Comparison of ENCODE assay signal across 29 cellular contexts in genomic region chr9:96321515-96321914, GRCh38. TPM values are rescaled to one million over a fixed set of nuclear protein-coding genes. Genes with fewer than 3 reads are reported as not detected.
"Had no signal": no experiment of that assay in that cellular context is flagged by ENCODE, and none has a peak within 500 bp of the region (broad histone marks: within the 10 kb centered on the region; RNA-seq: fewer than 3 reads in every experiment).

No MANE protein-coding gene starts in this region.

- H3K9me3 ChIP-seq: gastrocnemius medialis, left lung, ovary, psoas muscle, sigmoid colon, stomach, tibial artery had no signal

- H3K27ac ChIP-seq: gastrocnemius medialis, left lung, ovary, psoas muscle, sigmoid colon, stomach, tibial artery had no signal

- H3K4me3 Mint-ChIP-seq: effector memory CD8-positive, alpha-beta T cell; naive thymus-derived CD4-positive, alpha-beta T cell; nephron; stimulated activated effector memory CD8-positive, alpha-beta T cell treated with anti-CD3 and anti-CD28 coated beads, Interleukin-12 subunit alpha, Interleukin-12 subunit beta, amount 100 ng/mL, for 72 hours; type B pancreatic cell had no signal

- H3K36me3 ChIP-seq: gastrocnemius medialis, ovary had no signal

- H3K4me1 ChIP-seq: gastrocnemius medialis, left lung, psoas muscle, stomach, tibial artery had no signal

- DNase-seq: cortex of kidney; effector memory CD8-positive, alpha-beta T cell; gastrocnemius medialis; head of caudate nucleus; left cardiac atrium; left lung; mesenchymal stem cell; midbrain; naive thymus-derived CD4-positive, alpha-beta T cell; occipital lobe; ovary; posterior cingulate gyrus; psoas muscle; right cardiac atrium; sigmoid colon; stimulated activated CD4-positive, alpha-beta T cell treated with anti-CD3 and anti-CD28 coated beads, Interleukin-2, amount 100 ng/mL, for 24 hours; stimulated activated CD4-positive, alpha-beta T cell treated with anti-CD3 and anti-CD28 coated beads, Interleukin-4, amount 100 ng/mL, for 24 hours; stimulated activated naive CD4-positive, alpha-beta T cell treated with Interleukin-2 at 50 U/mL for 16 hours; stomach; tibial artery had no signal

- H3K4me3 ChIP-seq: gastrocnemius medialis, left lung, ovary, psoas muscle, sigmoid colon, stomach, tibial artery had no signal

- H3K27me3 Mint-ChIP-seq: effector memory CD8-positive, alpha-beta T cell; type B pancreatic cell had no signal

- H3K27me3 ChIP-seq: gastrocnemius medialis, left lung, ovary, sigmoid colon, stomach, tibial artery had no signal

- ATAC-seq: effector memory CD8-positive, alpha-beta T cell; gastrocnemius medialis; left cardiac atrium; left lung; naive thymus-derived CD4-positive, alpha-beta T cell; psoas muscle; right cardiac atrium; stimulated activated effector memory CD8-positive, alpha-beta T cell treated with anti-CD3 and anti-CD28 coated beads, Interleukin-12 subunit alpha, Interleukin-12 subunit beta, amount 100 ng/mL, for 72 hours had no signal

- H3K27ac Mint-ChIP-seq: effector memory CD8-positive, alpha-beta T cell; naive thymus-derived CD4-positive, alpha-beta T cell; nephron; stimulated activated effector memory CD8-positive, alpha-beta T cell treated with anti-CD3 and anti-CD28 coated beads, Interleukin-12 subunit alpha, Interleukin-12 subunit beta, amount 100 ng/mL, for 72 hours; type B pancreatic cell had no signal

- H3K9me3 Mint-ChIP-seq: effector memory CD8-positive, alpha-beta T cell; naive thymus-derived CD4-positive, alpha-beta T cell; nephron; stimulated activated effector memory CD8-positive, alpha-beta T cell treated with anti-CD3 and anti-CD28 coated beads, Interleukin-12 subunit alpha, Interleukin-12 subunit beta, amount 100 ng/mL, for 72 hours; type B pancreatic cell had no signal

RNA-seq across cellular contexts. Expression of gene HSD17B3, which starts 19.5 kb away (rescaled TPM):
- total RNA-seq: dermis microvascular lymphatic vessel endothelial cell, fibroblast of villous mesenchyme, gastrocnemius medialis, glomerular endothelial cell, kidney epithelial cell, lung microvascular endothelial cell, occipital lobe, urinary bladder had no signal
- polyA plus RNA-seq: naive thymus-derived CD4-positive, alpha-beta T cell had no signal
